In the genomic region with DNA sequence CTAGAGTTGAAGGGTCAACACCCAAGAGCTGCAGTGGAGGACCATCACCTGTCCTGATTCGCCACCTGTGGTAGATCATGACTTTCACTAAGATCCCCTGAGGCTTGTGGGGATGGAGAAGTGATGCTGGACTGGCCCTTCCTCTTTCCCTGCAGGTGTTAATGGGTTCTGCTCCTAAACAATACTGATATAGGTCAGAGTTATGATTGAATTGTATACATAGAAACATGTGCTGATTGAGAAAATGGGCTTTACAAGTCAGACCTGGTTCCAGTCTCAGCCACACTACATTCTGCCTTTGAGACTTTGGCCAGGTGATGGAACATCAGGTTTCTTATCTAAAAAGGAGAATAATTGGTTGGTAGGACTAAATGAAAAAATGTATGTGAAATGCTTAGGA, we compare ENCODE assay signal across 15 cellular contexts.
DNase-seq lines count a peak whose midpoint lies in the region; ATAC-seq, FAIRE-seq and TF ChIP-seq lines count a peak whose summit lies in the region.
"Had no signal": no experiment of that assay in that cellular context is flagged by ENCODE, and none has a peak within 500 bp of the region (broad histone marks: within the 10 kb centered on the region; RNA-seq: fewer than 3 reads in every experiment).

No MANE protein-coding gene starts in this region.

- H3K23ac ChIP-seq in trophoblast cell (ENCODE audit: low read length) = peak overlapping the region; percentile 90

- H3K27ac Mint-ChIP-seq in activated CD8-positive, alpha-beta T cell treated with anti-CD3 and anti-CD28 coated beads for 36 hours = no peak overlapping the region
- no peak overlapping the region for H3K27ac Mint-ChIP-seq in activated CD8-positive, alpha-beta T cell treated with anti-CD3 and anti-CD28 coated beads, Interleukin-2, amount 10 ng/mL, durations not matched to agents 7 days and 5 days
- H3K27ac Mint-ChIP-seq: WTC11 had no signal

- CTCF ChIA-PET in activated CD8-positive, alpha-beta T cell treated with anti-CD3 and anti-CD28 coated beads for 36 hours (lab: Charles Lee) = interaction anchor here (3.0 to 5.8 kb wide), 2 partner anchors 202 to 1013 kb away, joined by 17 to 35 read pairs; no protein-coding TSS in a partner anchor
- CTCF ChIA-PET in activated CD8-positive, alpha-beta T cell treated with anti-CD3 and anti-CD28 coated beads, Interleukin-2, amount 10 ng/mL, durations not matched to agents 7 days and 5 days (lab: Charles Lee) = interaction anchor here (0.9 to 1.6 kb wide), 2 partner anchors 46 to 1012 kb away, joined by 3 to 7 read pairs; no protein-coding TSS in a partner anchor
- CTCF ChIA-PET in HepG2 (lab: Yijun Ruan, JAX; ENCODE audit: low intra/inter-chr PET ratio, low total read pairs) = no interaction called here

- BruUV-seq in HepG2 (replicated peaks; lab: Mats Ljungman, UMichigan) = no TSS peak

- H3K9me3 Mint-ChIP-seq in activated CD8-positive, alpha-beta T cell treated with anti-CD3 and anti-CD28 coated beads for 36 hours = no peaks in the 10 kb centered on the region
- no peaks in the 10 kb centered on the region for H3K9me3 Mint-ChIP-seq in activated CD8-positive, alpha-beta T cell treated with anti-CD3 and anti-CD28 coated beads, Interleukin-2, amount 10 ng/mL, durations not matched to agents 7 days and 5 days (ENCODE audit: insufficient read depth)

- H3K27me3 Mint-ChIP-seq in activated CD8-positive, alpha-beta T cell treated with anti-CD3 and anti-CD28 coated beads for 36 hours = no peaks in the 10 kb centered on the region
- no peaks in the 10 kb centered on the region for H3K27me3 Mint-ChIP-seq in activated CD8-positive, alpha-beta T cell treated with anti-CD3 and anti-CD28 coated beads, Interleukin-2, amount 10 ng/mL, durations not matched to agents 7 days and 5 days (ENCODE audit: low read depth)

- no peak for TF ChIP-seq POLR2A in HepG2 (IDR thresholded peaks at IDR 0.05; ENCODE audit: insufficient read depth in 1 of 2, low read depth in 2 of 2, low read length in 2 of 2)
- TF ChIP-seq POLR2A in right lobe of liver (IDR thresholded peaks at IDR 0.05) = no peak

- no peak overlapping the region for H3K14ac ChIP-seq in trophoblast cell (ENCODE audit: low read length)

- H3K27me3 ChIP-seq in trophoblast cell (ENCODE audit: insufficient read depth, low read length) = no peaks in the 10 kb centered on the region
- H3K27me3 ChIP-seq in HepG2 (ENCODE audit: control insufficient read depth in 1 of 2, insufficient read depth in 2 of 2, low read length in 2 of 2) = no peaks in the 10 kb centered on the region
- H3K27me3 ChIP-seq in right lobe of liver = no peaks in the 10 kb centered on the region
- H3K27me3 ChIP-seq: foreskin keratinocyte had no signal

- TF ChIP-seq EP300 in HepG2 (IDR thresholded peaks at IDR 0.05; ENCODE audit: low read depth in 2 of 2, low read length in 2 of 2) (no peak), HepG2 (CRISPR knock-in tag; IDR thresholded peaks at IDR 0.05; ENCODE audit: borderline replicate concordance) (no peak)

- no peak overlapping the region for H3K4me3 Mint-ChIP-seq in activated CD8-positive, alpha-beta T cell treated with anti-CD3 and anti-CD28 coated beads for 36 hours
- no peak overlapping the region for H3K4me3 Mint-ChIP-seq in activated CD8-positive, alpha-beta T cell treated with anti-CD3 and anti-CD28 coated beads, Interleukin-2, amount 10 ng/mL, durations not matched to agents 7 days and 5 days
- H3K4me3 Mint-ChIP-seq: WTC11 had no signal

- H3K9ac ChIP-seq in trophoblast cell (ENCODE audit: low read length) = no peak overlapping the region
- no peak overlapping the region for H3K9ac ChIP-seq in HepG2 (ENCODE audit: insufficient read depth, low read depth, low read length)

- H2BK5ac ChIP-seq in trophoblast cell (ENCODE audit: low read depth, low read length, poor library complexity) = no peak overlapping the region

- peaks cover 27% of the 10 kb centered on the region for H3K4me1 Mint-ChIP-seq in activated CD8-positive, alpha-beta T cell treated with anti-CD3 and anti-CD28 coated beads for 36 hours (ENCODE audit: low read depth)
- H3K4me1 Mint-ChIP-seq in activated CD8-positive, alpha-beta T cell treated with anti-CD3 and anti-CD28 coated beads, Interleukin-2, amount 10 ng/mL, durations not matched to agents 7 days and 5 days (ENCODE audit: low read depth) = peaks cover 3% of the 10 kb centered on the region
- H3K4me1 Mint-ChIP-seq: WTC11 had no signal

- H3K18ac ChIP-seq in trophoblast cell (ENCODE audit: low read length) = no peak overlapping the region

- TF ChIP-seq RAD21 in HepG2 (CRISPR knock-in tag; IDR thresholded peaks at IDR 0.05) = no peak

- no peaks in the 10 kb centered on the region for H3K36me3 ChIP-seq in trophoblast cell (ENCODE audit: control insufficient read depth in 1 of 2, insufficient read depth in 2 of 2, low read length in 2 of 2)
- no peaks in the 10 kb centered on the region; a peak in 2 of 5 replicates for H3K36me3 ChIP-seq in HepG2 (replicated peaks in 1 of 2; ENCODE audit: control insufficient read depth in 1 of 2, insufficient read depth in 2 of 2, low read length in 2 of 2)
- H3K36me3 ChIP-seq in right lobe of liver = no peaks in the 10 kb centered on the region

- H3K79me1 ChIP-seq in trophoblast cell (ENCODE audit: low read length) = no peaks in the 10 kb centered on the region

- no peak overlapping the region for H4K91ac ChIP-seq in trophoblast cell (ENCODE audit: low read depth, low read length)

- H3K4ac ChIP-seq in trophoblast cell (ENCODE audit: low read depth, low read length) = no peak overlapping the region

- H4K20me1 ChIP-seq in HepG2 (ENCODE audit: insufficient read depth, low read length) = no peaks in the 10 kb centered on the region

- in situ Hi-C loops in HepG2 (cut with HindIII; ENCODE audit: extremely low pct_ligation_motif_present, low pct_unique_long_range_greater_than_20kb) = no loop called here

- H3K36me3 Mint-ChIP-seq in activated CD8-positive, alpha-beta T cell treated with anti-CD3 and anti-CD28 coated beads for 36 hours (ENCODE audit: low read depth) = no peaks in the 10 kb centered on the region
- no peaks in the 10 kb centered on the region for H3K36me3 Mint-ChIP-seq in activated CD8-positive, alpha-beta T cell treated with anti-CD3 and anti-CD28 coated beads, Interleukin-2, amount 10 ng/mL, durations not matched to agents 7 days and 5 days (ENCODE audit: low read depth)
- H3K36me3 Mint-ChIP-seq: WTC11 had no signal

- no peak overlapping the region for H2BK120ac ChIP-seq in trophoblast cell (ENCODE audit: insufficient read depth, low read length, poor library complexity)

- POLR2A ChIA-PET in activated CD8-positive, alpha-beta T cell treated with anti-CD3 and anti-CD28 coated beads for 36 hours (lab: Charles Lee) = interaction anchor here (1.5 kb wide), 1 partner anchor 161 kb away, joined by 3 read pairs; no protein-coding TSS in a partner anchor
- POLR2A ChIA-PET in activated CD8-positive, alpha-beta T cell treated with anti-CD3 and anti-CD28 coated beads, Interleukin-2, amount 10 ng/mL, durations not matched to agents 7 days and 5 days (lab: Charles Lee) = no interaction called here
- POLR2A ChIA-PET in HepG2 (lab: Yijun Ruan, JAX) = no interaction called here

- no peak overlapping the region for H4K8ac ChIP-seq in trophoblast cell (ENCODE audit: low read depth, low read length)

- no peaks in the 10 kb centered on the region for H3K4me1 ChIP-seq in trophoblast cell (ENCODE audit: control insufficient read depth in 1 of 2, insufficient read depth in 2 of 2, low read length in 2 of 2)
- peaks cover 26% of the 10 kb centered on the region for H3K4me1 ChIP-seq in HepG2 (ENCODE audit: insufficient read depth, low read length)
- H3K4me1 ChIP-seq in right lobe of liver = peaks cover 0 to 18% (median 6%) of the 10 kb centered on the region in 4 donors
- H3K4me1 ChIP-seq: A549, foreskin keratinocyte had no signal

- no peak for TF ChIP-seq CTCF in activated CD8-positive, alpha-beta T cell treated with anti-CD3 and anti-CD28 coated beads for 36 hours (IDR thresholded peaks at IDR 0.05)
- TF ChIP-seq CTCF in HepG2 (CRISPR knock-in tag; IDR thresholded peaks at IDR 0.05) (no peak), right lobe of liver (IDR thresholded peaks at IDR 0.05) (no peak)

- no peak overlapping the region for H2AFZ ChIP-seq in trophoblast cell (ENCODE audit: insufficient read depth, low read length, poor library complexity)
- no peak overlapping the region for H2AFZ ChIP-seq in HepG2 (ENCODE audit: low read length)

- no peak overlapping the region for H3K4me2 ChIP-seq in trophoblast cell (ENCODE audit: low read length)
- no peak overlapping the region for H3K4me2 ChIP-seq in HepG2 (ENCODE audit: low read depth, low read length)
- H3K4me2 ChIP-seq: A549, smooth muscle cell had no signal

- H3K27ac ChIP-seq in trophoblast cell (ENCODE audit: low read depth, low read length) = no peak overlapping the region
- no peak overlapping the region for H3K27ac ChIP-seq in HepG2 (ENCODE audit: extremely low read length, insufficient read depth, low read length)
- no peak overlapping the region for H3K27ac ChIP-seq in right lobe of liver
- H3K27ac ChIP-seq: A549, coronary artery, foreskin keratinocyte had no signal

- H3K4me3 ChIP-seq in trophoblast cell (ENCODE audit: low read depth, low read length) (no peak overlapping the region), HepG2 (replicated peaks in 1 of 3; ENCODE audit: insufficient read depth in 1 of 3, low read depth in 2 of 3, low read length in 3 of 3) (no peak overlapping the region), right lobe of liver (no peak overlapping the region)
- H3K4me3 ChIP-seq: A549, coronary artery, smooth muscle cell had no signal

- H3K9me3 ChIP-seq in trophoblast cell (ENCODE audit: insufficient read depth, low read depth, low read length) = no peaks in the 10 kb centered on the region
- H3K9me3 ChIP-seq in HepG2 (ENCODE audit: low read length) = peaks cover 5% of the 10 kb centered on the region; the same call in 1 of the 2 replicates
- H3K9me3 ChIP-seq in right lobe of liver = no peaks in the 10 kb centered on the region
- H3K9me3 ChIP-seq: A549 had no signal

- no peak for DNase-seq in activated CD8-positive, alpha-beta T cell treated with anti-CD3 and anti-CD28 coated beads for 36 hours
- DNase-seq in activated CD8-positive, alpha-beta T cell treated with anti-CD3 and anti-CD28 coated beads, Interleukin-2, amount 10 ng/mL, durations not matched to agents 7 days and 5 days = no peak
- DNase-seq in trophoblast cell = no peak
- no peak for DNase-seq in HepG2 (ENCODE audit: low spot score)
- DNase-seq in right lobe of liver = no peak
- DNase-seq in NCI-H226 = no peak
- DNase-seq: activated naive CD4-positive, alpha-beta T cell; KG1 had no signal

- peak; percentile 19 for ATAC-seq in activated CD8-positive, alpha-beta T cell treated with anti-CD3 and anti-CD28 coated beads for 36 hours
- no peak for ATAC-seq in activated CD8-positive, alpha-beta T cell treated with anti-CD3 and anti-CD28 coated beads, Interleukin-2, amount 10 ng/mL, durations not matched to agents 7 days and 5 days
- ATAC-seq in GM21786 (IDR thresholded peaks at IDR 0.05; ENCODE audit: unreplicated experiment) = peak; percentile 28
- ATAC-seq in HG03342 (IDR thresholded peaks at IDR 0.05; ENCODE audit: unreplicated experiment) = peak; percentile 35
- no peak for ATAC-seq in HepG2
- no peak for ATAC-seq in right lobe of liver
- ATAC-seq: A549, WTC11 had no signal

- no peaks in the 10 kb centered on the region for H3K79me2 ChIP-seq in trophoblast cell (ENCODE audit: control insufficient read depth, insufficient read depth, low read length, poor library complexity)
- H3K79me2 ChIP-seq in HepG2 (ENCODE audit: insufficient read depth, low read length) = no peaks in the 10 kb centered on the region

- H2AK5ac ChIP-seq in trophoblast cell (ENCODE audit: low read length) = no peak overlapping the region

- H4K12ac ChIP-seq in trophoblast cell (ENCODE audit: low read depth, low read length) = no peak overlapping the region

- no peak for FAIRE-seq in HepG2 (lab: Jason Lieb, UNC)
- FAIRE-seq: A549 had no signal

- no peak overlapping the region for H2BK12ac ChIP-seq in trophoblast cell (ENCODE audit: low read length)

- intact Hi-C loops in activated CD8-positive, alpha-beta T cell treated with anti-CD3 and anti-CD28 coated beads for 36 hours (cut with micrococcal nuclease) = loop anchor here (2.0 to 5.0 kb wide), 2 partner anchors 36 to 1011 kb away; no protein-coding TSS in a partner anchor
- intact Hi-C loops in HepG2 (cut with micrococcal nuclease; ENCODE audit: unreplicated experiment) (no loop called here), right lobe of liver (cut with DNase I) (no loop called here)

- no CpG with 5 or more reads among the region's 1 CpG for WGBS in trophoblast cell (ENCODE audit: extremely low coverage, insufficient coverage, insufficient read length)
- WGBS in HepG2 (ENCODE audit: low lambda C conversion rate) = 100% methylated on average over 1 of the region's 1 CpG
- 100% methylated on average over 1 of the region's 1 CpG for WGBS in right lobe of liver (ENCODE audit: insufficient coverage, low coverage, low lambda C conversion rate, missing lambda C conversion rate)

Comparison
In these comparisons a context has a peak if more than half of its experiments do, and no peak if none do; other contexts are left out.
1. ATAC-seq: peak in activated CD8-positive, alpha-beta T cell treated with anti-CD3 and anti-CD28 coated beads for 36 hours (single experiment), GM21786 (single experiment) and HG03342 (single experiment); none in activated CD8-positive, alpha-beta T cell treated with anti-CD3 and anti-CD28 coated beads, Interleukin-2, amount 10 ng/mL, durations not matched to agents 7 days and 5 days (single experiment), HepG2 (single experiment) and right lobe of liver (0 of 4).